11 cellular contexts compared by ENCODE assay signal in genomic region chr12:79454338-79454777, GRCh38.
A peak's percentile ranks its signal among the peaks of the same experiment; 100 is the strongest.
DNase-seq lines count a peak whose midpoint lies in the region; ATAC-seq, FAIRE-seq and TF ChIP-seq lines count a peak whose summit lies in the region.
"Had no signal": no experiment of that assay in that cellular context is flagged by ENCODE, and none has a peak within 500 bp of the region (broad histone marks: within the 10 kb centered on the region; RNA-seq: fewer than 3 reads in every experiment).

No MANE protein-coding gene starts in this region.

- no peaks in the 10 kb centered on the region for H3K27me3 Mint-ChIP-seq in activated CD8-positive, alpha-beta T cell treated with anti-CD3 and anti-CD28 coated beads for 36 hours
- H3K27me3 Mint-ChIP-seq: progenitor cell of endocrine pancreas had no signal

- CTCF ChIA-PET in activated CD8-positive, alpha-beta T cell treated with anti-CD3 and anti-CD28 coated beads for 36 hours (lab: Charles Lee) = no interaction called here

- peak overlapping the region in 2 of 3 experiments; percentile 6 to 19 for H3K4me3 ChIP-seq in keratinocyte (ENCODE audit: control insufficient read depth in 2 of 3, extremely low read depth in 1 of 3, insufficient read depth in 2 of 3, low read depth in 1 of 3, low read length in 3 of 3)
- H3K4me3 ChIP-seq: upper lobe of left lung had no signal

- no peaks in the 10 kb centered on the region for H3K27me3 ChIP-seq in keratinocyte (ENCODE audit: control insufficient read depth, extremely low read depth, insufficient read depth, low read length)
- H3K27me3 ChIP-seq: upper lobe of left lung had no signal

- H3K79me2 ChIP-seq in keratinocyte (ENCODE audit: control insufficient read depth, insufficient read depth, low read length) = no peaks in the 10 kb centered on the region

- peak overlapping the region; percentile 79 for H3K4me2 ChIP-seq in keratinocyte (ENCODE audit: control insufficient read depth, extremely low read depth, insufficient read depth, low read depth, low read length)

- dilution Hi-C loops in keratinocyte (cut with MboI; ENCODE audit: extremely low pct_ligation_motif_present, low sequenced_read_pairs) = no loop called here

- no peaks in the 10 kb centered on the region for H3K4me1 Mint-ChIP-seq in activated CD8-positive, alpha-beta T cell treated with anti-CD3 and anti-CD28 coated beads for 36 hours (ENCODE audit: low read depth)

- no peaks in the 10 kb centered on the region for H3K9me3 ChIP-seq in keratinocyte (ENCODE audit: control insufficient read depth, low read depth, low read length)
- H3K9me3 ChIP-seq: upper lobe of left lung had no signal

- no peak for FAIRE-seq in keratinocyte (lab: Jason Lieb, UNC)

- H3K9me1 ChIP-seq in keratinocyte (ENCODE audit: control insufficient read depth, extremely low read depth, insufficient read depth, low read length) = no peaks in the 10 kb centered on the region

- no peak overlapping the region for H3K27ac Mint-ChIP-seq in activated CD8-positive, alpha-beta T cell treated with anti-CD3 and anti-CD28 coated beads for 36 hours
- H3K27ac Mint-ChIP-seq: progenitor cell of endocrine pancreas had no signal

- H3K4me1 ChIP-seq in keratinocyte (ENCODE audit: control insufficient read depth, extremely low read depth, insufficient read depth, low read length) = peaks cover 26% of the 10 kb centered on the region
- H3K4me1 ChIP-seq: upper lobe of left lung had no signal

- H3K27ac ChIP-seq in keratinocyte (ENCODE audit: control insufficient read depth, insufficient read depth, low read length) = peak overlapping the region; percentile 29
- H3K27ac ChIP-seq: upper lobe of left lung had no signal

- no peaks in the 10 kb centered on the region for H4K20me1 ChIP-seq in keratinocyte (ENCODE audit: control insufficient read depth, extremely low read depth, insufficient read depth, low read length)

- no peak for TF ChIP-seq CTCF in keratinocyte (optimal IDR thresholded peaks at IDR 0.05 in 1 of 3, IDR thresholded peaks at IDR 0.05 in 1 of 3, conservative IDR thresholded peaks at IDR 0.05 in 1 of 3; ENCODE audit: extremely low read depth in 1 of 3, insufficient read depth in 2 of 3, low read length in 3 of 3)
- no peak for TF ChIP-seq CTCF in activated CD8-positive, alpha-beta T cell treated with anti-CD3 and anti-CD28 coated beads for 36 hours (IDR thresholded peaks at IDR 0.05)

- intact Hi-C loops in activated CD8-positive, alpha-beta T cell treated with anti-CD3 and anti-CD28 coated beads for 36 hours (cut with micrococcal nuclease) = no loop called here

- H3K4me3 Mint-ChIP-seq in activated CD8-positive, alpha-beta T cell treated with anti-CD3 and anti-CD28 coated beads for 36 hours = no peak overlapping the region

- ATAC-seq in GM19397 (IDR thresholded peaks at IDR 0.05; ENCODE audit: unreplicated experiment) = no peak
- no peak for ATAC-seq in activated CD8-positive, alpha-beta T cell treated with anti-CD3 and anti-CD28 coated beads for 36 hours

- POLR2A ChIA-PET in activated CD8-positive, alpha-beta T cell treated with anti-CD3 and anti-CD28 coated beads for 36 hours (lab: Charles Lee) = no interaction called here

- H3K36me3 Mint-ChIP-seq in activated CD8-positive, alpha-beta T cell treated with anti-CD3 and anti-CD28 coated beads for 36 hours (ENCODE audit: low read depth) = no peaks in the 10 kb centered on the region

- H3K36me3 ChIP-seq in keratinocyte (ENCODE audit: control insufficient read depth in 2 of 2, extremely low read depth in 1 of 2, insufficient read depth in 2 of 2, low read length in 2 of 2) = no peaks in the 10 kb centered on the region
- H3K36me3 ChIP-seq: upper lobe of left lung had no signal

- H3K9ac ChIP-seq in keratinocyte (ENCODE audit: control insufficient read depth, extremely low read depth, insufficient read depth, low read length) = peak overlapping the region; percentile 36

- DNase-seq in HS-5 (ENCODE audit: low read depth) (peak; percentile 43), astrocyte of the hippocampus (ENCODE audit: low read depth, low spot score) (peak; percentile 72), keratinocyte (ENCODE audit: low read depth, low spot score) (no peak), superior temporal gyrus (ENCODE audit: extremely low spot score) (peak; percentile 54), NCI-H1417 (lab: John Stamatoyannopoulos, UW) (no peak)
- no peak for DNase-seq in activated CD8-positive, alpha-beta memory T cell treated with anti-CD3 and anti-CD28 coated beads, Interleukin-2, amount 50 U/mL, for 4 hours
- no peak for DNase-seq in activated CD8-positive, alpha-beta T cell treated with anti-CD3 and anti-CD28 coated beads for 36 hours
- DNase-seq: NCI-H748 treated with DMSO at 0.1 percent for 48 hours, upper lobe of left lung had no signal

- no peaks in the 10 kb centered on the region for H3K9me3 Mint-ChIP-seq in activated CD8-positive, alpha-beta T cell treated with anti-CD3 and anti-CD28 coated beads for 36 hours

- H2AFZ ChIP-seq in keratinocyte (ENCODE audit: control insufficient read depth, low read length) = peak overlapping the region; percentile 35

Comparison
In these comparisons a context has a peak if more than half of its experiments do, and no peak if none do; other contexts are left out.
1. DNase-seq: peak in HS-5 (single experiment), astrocyte of the hippocampus (single experiment) and superior temporal gyrus (single experiment); none in keratinocyte (single experiment), activated CD8-positive, alpha-beta memory T cell treated with anti-CD3 and anti-CD28 coated beads, Interleukin-2, amount 50 U/mL, for 4 hours (single experiment), activated CD8-positive, alpha-beta T cell treated with anti-CD3 and anti-CD28 coated beads for 36 hours (single experiment) and NCI-H1417 (0 of 3).